In genomic region chr12:30830751-30831150, GRCh38 we compare ENCODE assay signal across 14 cellular contexts.
A peak's percentile ranks its signal among the peaks of the same experiment; 100 is the strongest.
DNase-seq lines count a peak whose midpoint lies in the region; ATAC-seq and TF ChIP-seq lines count a peak whose summit lies in the region.
"Had no signal": no experiment of that assay in that cellular context is flagged by ENCODE, and none has a peak within 500 bp of the region (broad histone marks: within the 10 kb centered on the region; RNA-seq: fewer than 3 reads in every experiment).

No MANE protein-coding gene starts in this region.

- H3K4ac ChIP-seq in H9 (ENCODE audit: low read depth, low read length) = no peak overlapping the region

- H3T11ph ChIP-seq in H9 (ENCODE audit: low read length) = no peak overlapping the region

- no peak overlapping the region for H2BK5ac ChIP-seq in H9 (ENCODE audit: insufficient read length, low read length)

- H3K9me3 Mint-ChIP-seq in H9 (peaks cover 0 to 15% of the 10 kb centered on the region in 2 experiments; a peak in 4 of 5 replicates), endothelial cell (ENCODE audit: unreplicated experiment) (no peaks in the 10 kb centered on the region), type B pancreatic cell (no peaks in the 10 kb centered on the region)
- H3K9me3 Mint-ChIP-seq: CD4-positive, alpha-beta T cell had no signal

- peak; percentile 18 for DNase-seq in H9
- no peak for DNase-seq in endothelial cell (ENCODE audit: low spot score)
- peak; percentile 19 for DNase-seq in left lobe of liver (ENCODE audit: low spot score)
- peak; percentile 60 for DNase-seq in type B pancreatic cell (ENCODE audit: extremely low spot score, unreplicated experiment)
- no peak for DNase-seq in activated CD4-positive, alpha-beta T cell treated with anti-CD3 and anti-CD28 coated beads for 4 hours
- DNase-seq in NCI-H128 (lab: John Stamatoyannopoulos, UW; ENCODE audit: unreplicated experiment) = no peak
- no peak for DNase-seq in ecto neural progenitor cell (ENCODE audit: low spot score)
- DNase-seq: AML-193; Caco-2; CD4-positive, alpha-beta T cell; HCEC 1CT; IMR-90 had no signal

- H3K4me3 Mint-ChIP-seq in H9 (no peak overlapping the region), endothelial cell (ENCODE audit: unreplicated experiment) (peak overlapping the region; percentile 78), type B pancreatic cell (no peak overlapping the region)
- H3K4me3 Mint-ChIP-seq: CD4-positive, alpha-beta T cell had no signal

- H3K27me3 ChIP-seq in H9 (ENCODE audit: insufficient read depth, low read length) = no peaks in the 10 kb centered on the region

- H3K18ac ChIP-seq in H9 (ENCODE audit: insufficient read length, low read depth, low read length) = no peak overlapping the region

- no peak overlapping the region for H2BK120ac ChIP-seq in H9 (ENCODE audit: low read depth, low read length, poor library complexity, severe bottlenecking)

- H3K56ac ChIP-seq in H9 (ENCODE audit: insufficient read length, low read depth, low read length) = no peak overlapping the region

- no peaks in the 10 kb centered on the region; the same call in 1 of the 2 replicates for H3K4me1 ChIP-seq in H9 (ENCODE audit: insufficient read depth, low read length)
- H3K4me1 ChIP-seq: A549, Caco-2 had no signal

- H4K20me1 ChIP-seq in H9 (ENCODE audit: control insufficient read depth, insufficient read depth, insufficient read length) = no peaks in the 10 kb centered on the region

- no peak overlapping the region for H3K27ac ChIP-seq in H9 (ENCODE audit: insufficient read length, low read depth, low read length)
- H3K27ac ChIP-seq: A549, C4-2B had no signal

- H3K9me3 ChIP-seq in H9 (ENCODE audit: control insufficient read depth, low read depth, low read length) = no peaks in the 10 kb centered on the region
- H3K9me3 ChIP-seq: A549, Caco-2 had no signal

- H4K8ac ChIP-seq in H9 (replicated peaks; ENCODE audit: insufficient read length, low read depth, low read length) = no peak overlapping the region

- H3K4me2 ChIP-seq in H9 (ENCODE audit: insufficient read depth, insufficient read length, low read length) = no peak overlapping the region
- H3K4me2 ChIP-seq: A549 had no signal

- H3K23me2 ChIP-seq in H9 (ENCODE audit: insufficient read length, low read depth, low read length, poor library complexity, severe bottlenecking) = no peaks in the 10 kb centered on the region

- H4K5ac ChIP-seq in H9 (ENCODE audit: insufficient read length, low read depth, low read length) = no peak overlapping the region

- no peak overlapping the region for H2BK15ac ChIP-seq in H9 (ENCODE audit: low read depth, low read length)

- no peak overlapping the region for H2AFZ ChIP-seq in H9 (ENCODE audit: low read length)

- no peak overlapping the region for H2BK12ac ChIP-seq in H9 (ENCODE audit: insufficient read length, low read depth, low read length)

- H2AK5ac ChIP-seq in H9 (ENCODE audit: insufficient read length, low read length) = no peak overlapping the region

- no peaks in the 10 kb centered on the region for H3K79me1 ChIP-seq in H9 (ENCODE audit: insufficient read depth, low read depth, low read length, poor library complexity, severe bottlenecking)

- H4K91ac ChIP-seq in H9 (ENCODE audit: insufficient read length, low read depth, low read length) = no peak overlapping the region

- H3K27ac Mint-ChIP-seq in H9 = no peak overlapping the region
- no peak overlapping the region for H3K27ac Mint-ChIP-seq in endothelial cell (ENCODE audit: unreplicated experiment)
- H3K27ac Mint-ChIP-seq in type B pancreatic cell = no peak overlapping the region
- H3K27ac Mint-ChIP-seq: CD4-positive, alpha-beta T cell had no signal

- H3K9ac ChIP-seq in H9 (ENCODE audit: extremely low read depth, insufficient read length, low read length) = no peak overlapping the region

- H2BK20ac ChIP-seq in H9 (ENCODE audit: low read depth, low read length, poor library complexity, severe bottlenecking) = no peak overlapping the region

- H3K36me3 Mint-ChIP-seq in H9 (ENCODE audit: insufficient read depth in 1 of 3, low read depth in 3 of 3) (peaks cover 0 to 7% (median 4%) of the 10 kb centered on the region in 3 experiments; a peak in 3 of 7 replicates), endothelial cell (ENCODE audit: low read depth, unreplicated experiment) (peaks cover 3% of the 10 kb centered on the region), type B pancreatic cell (no peaks in the 10 kb centered on the region)

- H3K27me3 Mint-ChIP-seq in H9 (ENCODE audit: low read depth) = peaks cover 26% of the 10 kb centered on the region
- peaks cover 5% of the 10 kb centered on the region for H3K27me3 Mint-ChIP-seq in endothelial cell (ENCODE audit: unreplicated experiment)
- peaks cover 64% of the 10 kb centered on the region for H3K27me3 Mint-ChIP-seq in type B pancreatic cell

- no CpG with 5 or more reads among the region's 2 CpGs for WGBS in H9 (ENCODE audit: extremely low coverage, insufficient read length, low lambda C conversion rate)

- no peak overlapping the region for H3K14ac ChIP-seq in H9 (ENCODE audit: insufficient read depth, low read length)

- H3K4me1 Mint-ChIP-seq in H9 (peaks cover 8 to 9% of the 10 kb centered on the region in 2 experiments; a peak in 3 of 4 replicates), endothelial cell (ENCODE audit: unreplicated experiment) (no peaks in the 10 kb centered on the region), type B pancreatic cell (ENCODE audit: unreplicated experiment) (no peaks in the 10 kb centered on the region)

- H3K23ac ChIP-seq in H9 (ENCODE audit: insufficient read length, low read depth, low read length) = no peak overlapping the region

- ATAC-seq in left lobe of liver = no peak
- ATAC-seq: A549 had no signal

- TF ChIP-seq CTCF in H9 (conservative IDR thresholded peaks at IDR 0.05) (no peak), endothelial cell (IDR thresholded peaks at IDR 0.05; ENCODE audit: unreplicated experiment) (no peak), type B pancreatic cell (conservative IDR thresholded peaks at IDR 0.05) (no peak)

- no peaks in the 10 kb centered on the region for H3K79me2 ChIP-seq in H9 (ENCODE audit: insufficient read depth, low read length)

Comparison
In these comparisons a context has a peak if more than half of its experiments do, and no peak if none do; other contexts are left out.
1. DNase-seq: peak in H9 (single experiment), left lobe of liver (single experiment) and type B pancreatic cell (single experiment); none in endothelial cell (single experiment), activated CD4-positive, alpha-beta T cell treated with anti-CD3 and anti-CD28 coated beads for 4 hours (0 of 2), NCI-H128 (single experiment) and ecto neural progenitor cell (single experiment).